Comparison of ENCODE assay signal across 13 cellular contexts in genomic region chr3:120432105-120432860, GRCh38. TPM values are rescaled to one million over a fixed set of nuclear protein-coding genes. Genes with fewer than 3 reads are reported as not detected.
DNase-seq lines count a peak whose midpoint lies in the region; ATAC-seq and TF ChIP-seq lines count a peak whose summit lies in the region.
"Had no signal": no experiment of that assay in that cellular context is flagged by ENCODE, and none has a peak within 500 bp of the region (broad histone marks: within the 10 kb centered on the region; RNA-seq: fewer than 3 reads in every experiment).

No MANE protein-coding gene starts in this region.

- H3K4me3 ChIP-seq in GM23248 (peak overlapping the region; percentile 8; the same call in 1 of the 2 replicates), iPS DF 6.9 (ENCODE audit: low read length) (no peak overlapping the region), sigmoid colon (no peak overlapping the region), Karpas-422 (ENCODE audit: low read length) (no peak overlapping the region)

- no peak for TF ChIP-seq POLR2A in sigmoid colon (IDR thresholded peaks at IDR 0.05)

- ATAC-seq in GM21737 (IDR thresholded peaks at IDR 0.05; ENCODE audit: unreplicated experiment), result no peak

- H3K9me2 ChIP-seq in GM23248 (ENCODE audit: insufficient read depth), result no peaks in the 10 kb centered on the region
- H3K9me2 ChIP-seq in Karpas-422 (replicated peaks; ENCODE audit: insufficient read depth, low read length), result no peaks in the 10 kb centered on the region

- peaks cover 100% of the 10 kb centered on the region for H3K4me1 ChIP-seq in GM23248 (ENCODE audit: insufficient read depth)
- H3K4me1 ChIP-seq in iPS DF 6.9 (ENCODE audit: control insufficient read depth, insufficient read depth, low read length), result peaks cover 5% of the 10 kb centered on the region
- peaks cover 0 to 100% (median 96%) of the 10 kb centered on the region in 4 donors for H3K4me1 ChIP-seq in sigmoid colon
- H3K4me1 ChIP-seq in Karpas-422 (ENCODE audit: low read length), result no peaks in the 10 kb centered on the region

- no peak for TF ChIP-seq CTCF in sigmoid colon (IDR thresholded peaks at IDR 0.05)

- peaks cover 68% of the 10 kb centered on the region for H3K36me3 ChIP-seq in GM23248 (ENCODE audit: low read depth)
- H3K36me3 ChIP-seq in iPS DF 6.9 (ENCODE audit: control insufficient read depth, insufficient read depth, low read length), result peaks cover 3% of the 10 kb centered on the region; the same call in 1 of the 2 replicates
- peaks cover 0 to 31% (median 2%) of the 10 kb centered on the region in 4 donors for H3K36me3 ChIP-seq in sigmoid colon
- H3K36me3 ChIP-seq in Karpas-422 (ENCODE audit: insufficient read depth, low read length), result no peaks in the 10 kb centered on the region

- in situ Hi-C loops in GM23248 (cut with MboI), result no loop called here

- H3K79me2 ChIP-seq in GM23248 (ENCODE audit: insufficient read depth), result peaks cover 100% of the 10 kb centered on the region
- no peaks in the 10 kb centered on the region for H3K79me2 ChIP-seq in Karpas-422 (ENCODE audit: low read length)

- H3K9ac ChIP-seq in GM23248, result peak overlapping the region; percentile 37
- no peak overlapping the region for H3K9ac ChIP-seq in Karpas-422 (ENCODE audit: low read length)

- H3K27me3 ChIP-seq in GM23248 (replicated peaks; ENCODE audit: insufficient read depth) (no peaks in the 10 kb centered on the region), iPS DF 6.9 (ENCODE audit: control insufficient read depth, insufficient read depth, low read length) (no peaks in the 10 kb centered on the region), sigmoid colon (no peaks in the 10 kb centered on the region), Karpas-422 (ENCODE audit: low read length) (no peaks in the 10 kb centered on the region)

- H2AFZ ChIP-seq in GM23248 (no peak overlapping the region), Karpas-422 (ENCODE audit: low read length) (no peak overlapping the region)

- H3K27ac ChIP-seq in GM23248, result peak overlapping the region; percentile 89
- H3K27ac ChIP-seq in iPS DF 6.9 (ENCODE audit: low read length), result no peak overlapping the region
- H3K27ac ChIP-seq in sigmoid colon, result peak overlapping the region; percentile 61 to 96 (median 80)
- H3K27ac ChIP-seq in Karpas-422 (ENCODE audit: low read length), result no peak overlapping the region
- H3K27ac ChIP-seq: epithelial cell of prostate had no signal

- TF ChIP-seq EP300 in sigmoid colon (IDR thresholded peaks at IDR 0.05), result no peak

- 75 to 81% methylated on average over 4 of the region's 4 CpGs for WGBS in GM23248 (ENCODE audit: low coverage in 1 of 2, low lambda C conversion rate in 2 of 2, missing lambda C conversion rate in 2 of 2), 2 experiments
- WGBS in iPS DF 6.9 (ENCODE audit: insufficient coverage, insufficient read length), result no CpG with 5 or more reads among the region's 4 CpGs
- WGBS in sigmoid colon, 2 donors, result 78 to 87% methylated on average over 4 of the region's 4 CpGs

- H3F3A ChIP-seq in GM23248 (ENCODE audit: insufficient read depth), result peaks cover 100% of the 10 kb centered on the region

- H3K9me3 ChIP-seq in GM23248 (ENCODE audit: low read depth) (no peaks in the 10 kb centered on the region), iPS DF 6.9 (ENCODE audit: control insufficient read depth, insufficient read depth, low read length) (no peaks in the 10 kb centered on the region), sigmoid colon (no peaks in the 10 kb centered on the region), Karpas-422 (ENCODE audit: low read length) (no peaks in the 10 kb centered on the region)

- H4K20me1 ChIP-seq in GM23248 (ENCODE audit: insufficient read depth) (peaks cover 14% of the 10 kb centered on the region; the same call in 1 of the 2 replicates), Karpas-422 (ENCODE audit: insufficient read depth, low read depth, low read length) (no peaks in the 10 kb centered on the region)

- peak; percentile 62 for DNase-seq in GM23248
- peak; percentile 95 for DNase-seq in astrocyte of the hippocampus (ENCODE audit: low read depth, low spot score)
- DNase-seq in iPS DF 6.9 (ENCODE audit: low read depth, low spot score), result peak; percentile 77
- DNase-seq in sigmoid colon, result no peak
- DNase-seq in DMS 273 (lab: John Stamatoyannopoulos, UW; ENCODE audit: unreplicated experiment), result no peak
- DNase-seq in inferior parietal cortex (ENCODE audit: extremely low spot score), result no peak
- DNase-seq in Karpas-422, result no peak
- DNase-seq: activated gamma-delta T cell treated with Interleukin-2 at 50 U/mL for 16 hours, DMS53, NCI-H510A treated with DMSO at 0.1 percent for 48 hours, nucleus accumbens had no signal

- H3K4me2 ChIP-seq in GM23248 (ENCODE audit: unreplicated experiment) (peak overlapping the region; percentile 19), Karpas-422 (ENCODE audit: low read depth, low read length, poor library complexity, severe bottlenecking) (no peak overlapping the region)

- intact Hi-C loops in sigmoid colon (cut with DNase I), result no loop called here

RNA-seq across cellular contexts. Expression of gene FSTL1, which starts 18.5 kb away (rescaled TPM):
- total RNA-seq in GM23248 (2014; rRNA removed; shearing (Covaris generic)), result 4,171 and 4,244 TPM in 2 replicates
- polyA plus RNA-seq in GM23248 (2016; fragmentation: Nextera tagmentation; extraction: Ambion mirVana) (1,910 and 1,919 TPM in 2 replicates), sigmoid colon (10 to 100 TPM in 2 of 3 donors, 1 to 10 TPM in 1; 8.1 to 56.2 (median 24.6) TPM)
- 100 to 1,000 TPM; 266 to 653 (median 320) TPM for total RNA-seq in sigmoid colon
- total RNA-seq in Karpas-422 (2014; rRNA removed; shearing (Covaris generic); ENCODE audit: low replicate concordance), result not detected in 2 replicates

Comparison
In these comparisons a context has a peak if more than half of its experiments do, and no peak if none do; other contexts are left out.
1. DNase-seq: peak in GM23248 (single experiment), astrocyte of the hippocampus (single experiment) and iPS DF 6.9 (single experiment); none in sigmoid colon (single experiment), DMS 273 (single experiment), inferior parietal cortex (single experiment) and Karpas-422 (single experiment).
2. H3K27ac ChIP-seq: peak in GM23248 (single experiment) and sigmoid colon (4 of 4); none in iPS DF 6.9 (single experiment) and Karpas-422 (single experiment).
3. RNA of gene FSTL1, which starts 18.5 kb away (total RNA-seq): 4,171 to 4,244 TPM in GM23248 and 266 to 653 TPM in sigmoid colon; not detected in Karpas-422; every median in the first group is over 100 times any median in the second.